In genomic region chr20:46640536-46641311, GRCh38 we compare ENCODE assay signal across 1 cellular context.
A peak's percentile ranks its signal among the peaks of the same experiment; 100 is the strongest.
TF ChIP-seq lines count a peak whose summit lies in the region.

No MANE protein-coding gene starts in this region.

TF ChIP-seq in HepG2, 621 proteins besides CTCF, POLR2A, EP300 and RAD21 (continued from another document and continues in another):
- no peak for TF ChIP-seq MLXIP (CRISPR knock-in tag; IDR thresholded peaks at IDR 0.05; ENCODE audit: borderline replicate concordance)
- no peak for TF ChIP-seq KAT2B (IDR thresholded peaks at IDR 0.05; ENCODE audit: borderline replicate concordance, low read depth, low read length)
- TF ChIP-seq ZSCAN20 (CRISPR knock-in tag; IDR thresholded peaks at IDR 0.05; ENCODE audit: borderline replicate concordance): peak; percentile 68; the same call in 1 of the 2 replicates
- no peak for TF ChIP-seq CBX1 (IDR thresholded peaks at IDR 0.05; ENCODE audit: low read depth)
- no peak for TF ChIP-seq ARNT (IDR thresholded peaks at IDR 0.05)
- 0 out of 2 replicates have a peak, but pooled peaks have one; percentile 25 for TF ChIP-seq TFDP1 (CRISPR knock-in tag; IDR thresholded peaks at IDR 0.05; ENCODE audit: borderline replicate concordance)
- 0 out of 2 replicates have a peak, but pooled peaks have one; percentile 53 for TF ChIP-seq JUN (CRISPR knock-in tag; IDR thresholded peaks at IDR 0.05)
- TF ChIP-seq GPN1 (CRISPR knock-in tag; IDR thresholded peaks at IDR 0.05; ENCODE audit: borderline replicate concordance): no peak
- TF ChIP-seq SNRNP70 (IDR thresholded peaks at IDR 0.05; ENCODE audit: low read depth, low read length): no peak
- no peak for TF ChIP-seq PAF1 (CRISPR knock-in tag; IDR thresholded peaks at IDR 0.05)
- TF ChIP-seq ZNF782 (CRISPR knock-in tag; IDR thresholded peaks at IDR 0.05; ENCODE audit: borderline replicate concordance): no peak
- no peak for TF ChIP-seq BATF2 (CRISPR knock-in tag; IDR thresholded peaks at IDR 0.05)
- TF ChIP-seq ZNF510 (CRISPR knock-in tag; IDR thresholded peaks at IDR 0.05; ENCODE audit: low read depth): no peak; the same call in 1 of the 2 replicates
- no peak for TF ChIP-seq PRDM4 (CRISPR knock-in tag; IDR thresholded peaks at IDR 0.05; ENCODE audit: borderline replicate concordance)
- TF ChIP-seq HMG20B (CRISPR knock-in tag; conservative IDR thresholded peaks at IDR 0.05): no peak
- peak; percentile 95; the same call in 1 of the 2 replicates for TF ChIP-seq ZNF292 (CRISPR knock-in tag; IDR thresholded peaks at IDR 0.05; ENCODE audit: borderline replicate concordance, low read depth)
- TF ChIP-seq KLF6 (CRISPR knock-in tag; IDR thresholded peaks at IDR 0.05): no peak
- TF ChIP-seq TFE3 (CRISPR knock-in tag; IDR thresholded peaks at IDR 0.05): peak; percentile 75; the same call in 1 of the 2 replicates
- TF ChIP-seq ZNF563 (CRISPR knock-in tag; IDR thresholded peaks at IDR 0.05): peak; percentile 78; the same call in 1 of the 2 replicates
- no peak for TF ChIP-seq ZNF136 (CRISPR knock-in tag; IDR thresholded peaks at IDR 0.05; ENCODE audit: low read depth)
- TF ChIP-seq THAP8 (CRISPR knock-in tag; IDR thresholded peaks at IDR 0.05; ENCODE audit: borderline replicate concordance): no peak
- 0 out of 2 replicates have a peak, but pooled peaks have one; percentile 11 for TF ChIP-seq ZC3H13 (CRISPR knock-in tag; IDR thresholded peaks at IDR 0.05)
- no peak for TF ChIP-seq SSRP1 (CRISPR knock-in tag; IDR thresholded peaks at IDR 0.05)
- TF ChIP-seq KMT2B (CRISPR knock-in tag; IDR thresholded peaks at IDR 0.05): no peak
- TF ChIP-seq ZBTB20 (CRISPR knock-in tag; IDR thresholded peaks at IDR 0.05; ENCODE audit: borderline replicate concordance, low read depth): no peak; the same call in 1 of the 2 replicates
- peak; percentile 30; the same call in 1 of the 2 replicates for TF ChIP-seq SMAD1 (CRISPR knock-in tag; IDR thresholded peaks at IDR 0.05; ENCODE audit: borderline replicate concordance, low read depth)
- TF ChIP-seq SOX5 (CRISPR knock-in tag; IDR thresholded peaks at IDR 0.05; ENCODE audit: borderline replicate concordance): peak; percentile 92
- TF ChIP-seq RARA (CRISPR knock-in tag; IDR thresholded peaks at IDR 0.05): peak; percentile 97
- no peak for TF ChIP-seq ZZZ3 (CRISPR knock-in tag; IDR thresholded peaks at IDR 0.05; ENCODE audit: borderline replicate concordance)
- TF ChIP-seq KLF16 (CRISPR knock-in tag; IDR thresholded peaks at IDR 0.05): peak in 1 of 2 experiments; percentile 71; a peak in 2 of 4 replicates
- no peak for TF ChIP-seq GLMP (CRISPR knock-in tag; IDR thresholded peaks at IDR 0.05; ENCODE audit: borderline replicate concordance)
- TF ChIP-seq HNRNPLL (IDR thresholded peaks at IDR 0.05; ENCODE audit: low read depth, low read length, poor library complexity, severe bottlenecking): no peak
- peak; percentile 86 for TF ChIP-seq TGIF2 (CRISPR knock-in tag; IDR thresholded peaks at IDR 0.05)
- TF ChIP-seq PBX2 (CRISPR knock-in tag; IDR thresholded peaks at IDR 0.05): no peak
- no peak for TF ChIP-seq ZNF746 (CRISPR knock-in tag; IDR thresholded peaks at IDR 0.05)
- TF ChIP-seq TARDBP (CRISPR knock-in tag; IDR thresholded peaks at IDR 0.05): peak; percentile 72; the same call in 1 of the 2 replicates
- no peak for TF ChIP-seq ATF4 (CRISPR knock-in tag; IDR thresholded peaks at IDR 0.05)
- peak; percentile 28; the same call in 1 of the 2 replicates for TF ChIP-seq NFATC3 (CRISPR knock-in tag; IDR thresholded peaks at IDR 0.05)
- no peak for TF ChIP-seq CENPBD1 (CRISPR knock-in tag; IDR thresholded peaks at IDR 0.05; ENCODE audit: borderline replicate concordance, low read depth)
- no peak for TF ChIP-seq SRSF4 (IDR thresholded peaks at IDR 0.05; ENCODE audit: low read depth, low read length, poor library complexity, severe bottlenecking)
- TF ChIP-seq BORCS8-MEF2B (CRISPR knock-in tag; IDR thresholded peaks at IDR 0.05): 0 out of 2 replicates have a peak, but pooled peaks have one; percentile 10
- TF ChIP-seq ZNF432 (CRISPR knock-in tag; IDR thresholded peaks at IDR 0.05; ENCODE audit: borderline replicate concordance): no peak
- TF ChIP-seq ZNF3 (CRISPR knock-in tag; IDR thresholded peaks at IDR 0.05): peak; percentile 76
- no peak for TF ChIP-seq ZSCAN30 (CRISPR knock-in tag; IDR thresholded peaks at IDR 0.05)
- no peak for TF ChIP-seq ZMAT5 (CRISPR knock-in tag; IDR thresholded peaks at IDR 0.05; ENCODE audit: borderline replicate concordance, low read depth)
- TF ChIP-seq ZNF24 (IDR thresholded peaks at IDR 0.05): no peak
- TF ChIP-seq ZNF446 (CRISPR knock-in tag; IDR thresholded peaks at IDR 0.05): 0 out of 2 replicates have a peak, but pooled peaks have one; percentile 46
- peak; percentile 75; the same call in 1 of the 2 replicates for TF ChIP-seq ZFP36L1 (CRISPR knock-in tag; IDR thresholded peaks at IDR 0.05)
- TF ChIP-seq HDAC6 (IDR thresholded peaks at IDR 0.05; ENCODE audit: low read depth, low read length): no peak
- TF ChIP-seq ZNF713 (CRISPR knock-in tag; IDR thresholded peaks at IDR 0.05): no peak
- TF ChIP-seq HNRNPK (IDR thresholded peaks at IDR 0.05; ENCODE audit: low read depth, low read length, poor library complexity, severe bottlenecking): no peak
- no peak for TF ChIP-seq FLYWCH1 (CRISPR knock-in tag; IDR thresholded peaks at IDR 0.05)
- TF ChIP-seq ZNF616 (CRISPR knock-in tag; IDR thresholded peaks at IDR 0.05; ENCODE audit: low read depth): no peak
- no peak for TF ChIP-seq AGO1 (IDR thresholded peaks at IDR 0.05; ENCODE audit: low read depth, low read length, poor library complexity, severe bottlenecking)
- 0 out of 2 replicates have a peak, but pooled peaks have one; percentile 59 for TF ChIP-seq TRAFD1 (CRISPR knock-in tag; IDR thresholded peaks at IDR 0.05; ENCODE audit: borderline replicate concordance)
- no peak for TF ChIP-seq RBM22 (optimal IDR thresholded peaks at IDR 0.05; ENCODE audit: low read length)
